ENCODE assay signal across 19 cellular contexts in genomic region chr10:128641998-128642397, GRCh38.
DNase-seq lines count a peak whose midpoint lies in the region; ATAC-seq, FAIRE-seq and TF ChIP-seq lines count a peak whose summit lies in the region.
"Had no signal": no experiment of that assay in that cellular context is flagged by ENCODE, and none has a peak within 500 bp of the region (broad histone marks: within the 10 kb centered on the region; RNA-seq: fewer than 3 reads in every experiment).

No MANE protein-coding gene starts in this region.

- H3K36me3 Mint-ChIP-seq in CD4-positive, alpha-beta memory T cell = no peaks in the 10 kb centered on the region

- no peaks in the 10 kb centered on the region for H3K9me1 ChIP-seq in K562 (ENCODE audit: control insufficient read depth, insufficient read depth, low read length)

- H3K36me3 ChIP-seq in K562 (ENCODE audit: control insufficient read depth, insufficient read depth, low read length) = no peaks in the 10 kb centered on the region
- H3K36me3 ChIP-seq in CD4-positive, alpha-beta memory T cell (ENCODE audit: insufficient read depth, low read length) = no peaks in the 10 kb centered on the region
- no peaks in the 10 kb centered on the region for H3K36me3 ChIP-seq in left lung

- no peaks in the 10 kb centered on the region for H3K79me2 ChIP-seq in K562 (ENCODE audit: control insufficient read depth, insufficient read depth, low read length)

- H3K9me3 Mint-ChIP-seq in CD4-positive, alpha-beta memory T cell = peaks cover 0 to 5% (median 0%) of the 10 kb centered on the region in 8 donors

- WGBS in K562 (ENCODE audit: insufficient coverage, low coverage, missing lambda C conversion rate) = 11% methylated on average over 3 of the region's 3 CpGs

- CTCF ChIA-PET in K562 (lab: Yijun Ruan, JAX; ENCODE audit: low intra/inter-chr PET ratio) = no interaction called here
- CTCF ChIA-PET in CD4-positive, alpha-beta memory T cell (lab: Charles Lee; ENCODE audit: partially characterized antibody) = no interaction called here

- BruUV-seq in K562 (replicated peaks; lab: Mats Ljungman, UMichigan) = no TSS peak

- no peaks in the 10 kb centered on the region for H4K20me1 ChIP-seq in K562 (replicated peaks; ENCODE audit: control insufficient read depth, insufficient read depth, low read length)

- H3K4me2 ChIP-seq in K562 (ENCODE audit: insufficient read depth, low read length) = no peak overlapping the region

- DNase-seq in stimulated activated CD4-positive, alpha-beta T cell treated with anti-CD3 and anti-CD28 coated beads, Interleukin-1b, Interleukin-23, amount 100 ng/mL, for 48 hours = peak; percentile 13
- DNase-seq in stimulated activated CD4-positive, alpha-beta T cell treated with anti-CD3 and anti-CD28 coated beads, Interleukin-12 subunit alpha, Interleukin-12 subunit beta, amount 100 ng/mL, for 4 hours = no peak
- DNase-seq in K562 (ENCODE audit: extremely low read depth in 1 of 4, low spot score in 3 of 4) (no peak), kidney tubule cell (ENCODE audit: low spot score) (peak; percentile 55), T-helper 1 cell (no peak), left lung (no peak)
- no peak for DNase-seq in CD4-positive, alpha-beta memory T cell
- DNase-seq: ACHN, C1 segment of cervical spinal cord, DMS79, NCI-H1105 treated with DMSO at 0.1 percent for 48 hours, NCI-H1694 treated with DMSO at 0.1 percent for 48 hours, NCI-H2227 treated with DMSO at 0.1 percent for 48 hours, NCI-H524, NCI-H82, PC-3, RPMI8226, SHP77 treated with DMSO at 0.1 percent for 48 hours had no signal

- TF ChIP-seq RAD21 in K562 (CRISPR knock-in tag; conservative IDR thresholded peaks at IDR 0.05 in 1 of 2, IDR thresholded peaks at IDR 0.05 in 1 of 2) = no peak

- H3K4me3 ChIP-seq in K562 (no peak overlapping the region), left lung (no peak overlapping the region)
- no peak overlapping the region for H3K4me3 ChIP-seq in CD4-positive, alpha-beta memory T cell (ENCODE audit: low read length in 2 of 2)

- H3K4me1 ChIP-seq in K562 (replicated peaks in 1 of 2; ENCODE audit: control insufficient read depth in 2 of 2, insufficient read depth in 2 of 2, low read length in 2 of 2) (no peaks in the 10 kb centered on the region), left lung (no peaks in the 10 kb centered on the region)
- no peaks in the 10 kb centered on the region for H3K4me1 ChIP-seq in CD4-positive, alpha-beta memory T cell (ENCODE audit: insufficient read depth, low read length)

- in situ Hi-C loops in K562 (cut with MboI) = no loop called here

- H3K27me3 ChIP-seq in K562 (ENCODE audit: control insufficient read depth in 2 of 2, insufficient read depth in 2 of 2, low read length in 2 of 2) (no peaks in the 10 kb centered on the region), left lung (no peaks in the 10 kb centered on the region)
- H3K27me3 ChIP-seq in CD4-positive, alpha-beta memory T cell (ENCODE audit: insufficient read depth, low read length) = no peaks in the 10 kb centered on the region

- no peak for TF ChIP-seq POLR2A in K562 (conservative IDR thresholded peaks at IDR 0.05)

- H3K9ac ChIP-seq in K562 (ENCODE audit: insufficient read depth in 1 of 2, low read depth in 2 of 2, low read length in 2 of 2) = no peak overlapping the region

- no peaks in the 10 kb centered on the region for H3K4me1 Mint-ChIP-seq in CD4-positive, alpha-beta memory T cell

- H3K27ac ChIP-seq in K562 (ENCODE audit: extremely low read depth, low read depth, low read length) (no peak overlapping the region), left lung (no peak overlapping the region)
- no peak overlapping the region for H3K27ac ChIP-seq in CD4-positive, alpha-beta memory T cell (ENCODE audit: low read depth, low read length)

- POLR2A ChIA-PET in K562 (lab: Yijun Ruan, JAX) = no interaction called here
- POLR2A ChIA-PET in CD4-positive, alpha-beta memory T cell (lab: Charles Lee; ENCODE audit: partially characterized antibody) = no interaction called here

- 0 out of 2 replicates have a peak overlapping the region, but pooled peaks have one; percentile 40 for H2AFZ ChIP-seq in K562 (ENCODE audit: low read depth, low read length)

- no peak overlapping the region for H3K4me3 Mint-ChIP-seq in CD4-positive, alpha-beta memory T cell

- intact Hi-C loops in K562 (cut with micrococcal nuclease) = no loop called here
- intact Hi-C loops in CD4-positive, alpha-beta memory T cell (cut with micrococcal nuclease) = no loop called here
- intact Hi-C loops in left lung (cut with DNase I) = no loop called here

- ATAC-seq in K562 (no peak; the same call in 2 of the 3 replicates), left lung (no peak)
- ATAC-seq: PC-3 had no signal

- no peak for TF ChIP-seq CTCF in K562 (IDR thresholded peaks at IDR 0.05 in 2 of 3, conservative IDR thresholded peaks at IDR 0.05 in 1 of 3; ENCODE audit: insufficient read depth in 2 of 3, low read depth in 1 of 3, low read length in 3 of 3)
- TF ChIP-seq CTCF in left lung (IDR thresholded peaks at IDR 0.05) = no peak

- no peak for TF ChIP-seq EP300 in K562 (IDR thresholded peaks at IDR 0.05; ENCODE audit: low read length)

- peaks cover 0 to 4% of the 10 kb centered on the region in 2 donors for H3K27me3 Mint-ChIP-seq in CD4-positive, alpha-beta memory T cell

- no peaks in the 10 kb centered on the region for H3K9me3 ChIP-seq in K562 (replicated peaks; ENCODE audit: control insufficient read depth, insufficient read depth, low read depth, low read length)
- H3K9me3 ChIP-seq in CD4-positive, alpha-beta memory T cell (ENCODE audit: control insufficient read depth in 1 of 2, low read length in 2 of 2) = no peaks in the 10 kb centered on the region
- H3K9me3 ChIP-seq in left lung = no peaks in the 10 kb centered on the region

- FAIRE-seq in K562 (lab: Jason Lieb, UNC) = no peak
- FAIRE-seq: H1 had no signal

- H3K27ac Mint-ChIP-seq in CD4-positive, alpha-beta memory T cell = no peak overlapping the region

TF ChIP-seq in K562, 482 proteins besides CTCF, POLR2A, EP300 and RAD21:
- TF ChIP-seq SAFB2 (IDR thresholded peaks at IDR 0.05; ENCODE audit: borderline replicate concordance, low read depth, low read length, severe bottlenecking) (no peak), PML (IDR thresholded peaks at IDR 0.05; ENCODE audit: low read length) (no peak), ZFPM2 (CRISPR knock-in tag; IDR thresholded peaks at IDR 0.05) (no peak), TARDBP (IDR thresholded peaks at IDR 0.05) (no peak), ZNF282 (CRISPR knock-in tag; IDR thresholded peaks at IDR 0.05) (no peak), HINFP (tag; conservative IDR thresholded peaks at IDR 0.05; ENCODE audit: low read depth) (no peak), KDM2B (CRISPR knock-in tag; IDR thresholded peaks at IDR 0.05) (no peak), ZFP36 (IDR thresholded peaks at IDR 0.05; ENCODE audit: low read depth, low read length, partially characterized antibody) (no peak), ZNF184 (CRISPR knock-in tag; IDR thresholded peaks at IDR 0.05) (no peak), TCF3 (CRISPR knock-in tag; IDR thresholded peaks at IDR 0.05) (no peak), ID3 (CRISPR knock-in tag; IDR thresholded peaks at IDR 0.05) (no peak), ID3 (tag; IDR thresholded peaks at IDR 0.05) (no peak), SMAD3 (CRISPR knock-in tag; conservative IDR thresholded peaks at IDR 0.05) (no peak)

Comparison
In these comparisons a context has a peak if more than half of its experiments do, and no peak if none do; other contexts are left out.
1. DNase-seq: peak in stimulated activated CD4-positive, alpha-beta T cell treated with anti-CD3 and anti-CD28 coated beads, Interleukin-1b, Interleukin-23, amount 100 ng/mL, for 48 hours (single experiment) and kidney tubule cell (single experiment); none in stimulated activated CD4-positive, alpha-beta T cell treated with anti-CD3 and anti-CD28 coated beads, Interleukin-12 subunit alpha, Interleukin-12 subunit beta, amount 100 ng/mL, for 4 hours (single experiment), K562 (0 of 4), CD4-positive, alpha-beta memory T cell (0 of 5), T-helper 1 cell (0 of 5) and left lung (0 of 2).